2 cellular contexts compared by ENCODE assay signal in the genomic region with DNA sequence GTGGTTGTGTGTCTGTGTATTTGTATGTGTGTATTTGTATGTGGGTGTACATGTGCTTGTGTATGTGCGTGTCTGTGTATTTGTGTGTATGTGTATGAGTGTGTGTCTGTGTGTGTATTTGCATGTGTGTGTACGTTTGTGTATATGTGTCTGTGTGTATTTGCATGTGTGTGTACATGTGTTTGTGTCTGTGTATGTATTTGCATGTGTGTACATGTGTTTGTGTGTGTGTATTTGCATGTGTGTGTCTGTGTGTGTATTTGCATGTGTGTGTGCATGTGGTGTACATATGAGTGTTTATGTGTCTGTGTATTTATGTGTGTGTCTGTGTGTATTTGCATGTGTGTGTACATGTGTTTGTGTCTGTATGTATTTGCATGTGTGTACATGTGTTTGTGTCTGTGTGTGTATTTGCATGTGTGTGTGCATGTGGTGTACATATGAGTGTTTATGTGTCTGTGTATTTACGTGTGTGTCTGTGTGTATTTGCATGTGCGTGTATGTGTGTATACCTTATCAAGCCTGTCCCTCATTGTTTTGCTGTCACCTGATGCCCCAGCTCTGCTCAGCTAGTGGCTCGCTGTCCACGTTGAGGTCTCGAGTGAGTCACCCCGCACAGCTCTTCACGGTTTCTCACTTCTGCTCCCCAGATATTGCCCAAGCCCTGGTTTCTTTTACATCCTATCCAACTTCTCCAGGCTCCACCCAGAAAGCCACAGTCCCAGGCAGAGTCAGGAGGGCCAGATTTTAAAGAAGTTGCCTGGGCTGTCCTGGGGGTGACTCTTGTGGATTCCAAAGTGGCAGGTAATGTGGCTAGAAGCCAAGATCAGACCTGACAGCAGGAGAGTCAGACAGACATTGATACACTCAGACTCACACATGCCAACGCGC.
TF ChIP-seq lines count a peak whose summit lies in the region.

No MANE protein-coding gene starts in this region.

TF ChIP-seq in IMR-90, 13 proteins besides CTCF, POLR2A, EP300 and RAD21:
- TF ChIP-seq MAFK (IDR thresholded peaks at IDR 0.05; ENCODE audit: low read depth, low read length) (no peak), CEBPB (IDR thresholded peaks at IDR 0.05; ENCODE audit: low read depth, low read length) (peak; percentile 82), RFX5 (IDR thresholded peaks at IDR 0.05; ENCODE audit: low read depth, low read length) (no peak), SMC3 (IDR thresholded peaks at IDR 0.05; ENCODE audit: low read depth, low read length) (no peak), CHD1 (IDR thresholded peaks at IDR 0.05; ENCODE audit: low read depth, low read length) (no peak), MAZ (IDR thresholded peaks at IDR 0.05; ENCODE audit: borderline replicate concordance, low read depth, low read length) (no peak), FOS (IDR thresholded peaks at IDR 0.05; ENCODE audit: low read depth, low read length) (peak; percentile 22; the same call in 1 of the 2 replicates), NFE2L2 (IDR thresholded peaks at IDR 0.05; ENCODE audit: low read depth, low read length) (no peak)
- TF ChIP-seq, protein P1, sequence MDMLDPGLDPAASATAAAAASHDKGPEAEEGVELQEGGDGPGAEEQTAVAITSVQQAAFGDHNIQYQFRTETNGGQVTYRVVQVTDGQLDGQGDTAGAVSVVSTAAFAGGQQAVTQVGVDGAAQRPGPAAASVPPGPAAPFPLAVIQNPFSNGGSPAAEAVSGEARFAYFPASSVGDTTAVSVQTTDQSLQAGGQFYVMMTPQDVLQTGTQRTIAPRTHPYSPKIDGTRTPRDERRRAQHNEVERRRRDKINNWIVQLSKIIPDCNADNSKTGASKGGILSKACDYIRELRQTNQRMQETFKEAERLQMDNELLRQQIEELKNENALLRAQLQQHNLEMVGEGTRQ (IDR thresholded peaks at IDR 0.05; ENCODE audit: low read depth, low read length) = peak; percentile 43; the same call in 1 of the 2 replicates

TF ChIP-seq in HepG2, 621 proteins besides CTCF, POLR2A, EP300 and RAD21 (continues in another document):
- TF ChIP-seq GABPA (IDR thresholded peaks at IDR 0.05; ENCODE audit: low read depth, low read length) (no peak), GABPA (CRISPR knock-in tag; IDR thresholded peaks at IDR 0.05; ENCODE audit: low read depth) (no peak), BORCS8-MEF2B (CRISPR knock-in tag; IDR thresholded peaks at IDR 0.05) (no peak), ZNF331 (CRISPR knock-in tag; IDR thresholded peaks at IDR 0.05) (no peak), LCORL (IDR thresholded peaks at IDR 0.05) (0 out of 2 replicates have a peak, but pooled peaks have one; percentile 5), LCORL (CRISPR knock-in tag; IDR thresholded peaks at IDR 0.05) (no peak), ZNF891 (CRISPR knock-in tag; IDR thresholded peaks at IDR 0.05) (no peak), ONECUT2 (CRISPR knock-in tag; IDR thresholded peaks at IDR 0.05) (no peak), ZNF180 (CRISPR knock-in tag; IDR thresholded peaks at IDR 0.05; ENCODE audit: borderline replicate concordance, low read depth) (no peak), SP1 (IDR thresholded peaks at IDR 0.05) (peak; percentile 7; the same call in 1 of the 2 replicates), SP1 (CRISPR knock-in tag; IDR thresholded peaks at IDR 0.05) (no peak), ZNF292 (CRISPR knock-in tag; IDR thresholded peaks at IDR 0.05; ENCODE audit: borderline replicate concordance, low read depth) (no peak), TRIM24 (CRISPR knock-in tag; IDR thresholded peaks at IDR 0.05) (no peak), YY1 (IDR thresholded peaks at IDR 0.05; ENCODE audit: insufficient read depth, insufficient replicate concordance, low read depth, low read length) (no peak), MBNL3 (CRISPR knock-in tag; conservative IDR thresholded peaks at IDR 0.05) (no peak), CREB1 (IDR thresholded peaks at IDR 0.05) (0 out of 2 replicates have a peak, but pooled peaks have one; percentile 8), CREB1 (CRISPR knock-in tag; IDR thresholded peaks at IDR 0.05) (no peak), ATF7 (IDR thresholded peaks at IDR 0.05) (peak; percentile 14; the same call in 1 of the 2 replicates), ATF7 (CRISPR knock-in tag; IDR thresholded peaks at IDR 0.05) (no peak), NR1H2 (CRISPR knock-in tag; IDR thresholded peaks at IDR 0.05; ENCODE audit: borderline replicate concordance, low read depth) (no peak), FOXP1 (IDR thresholded peaks at IDR 0.05) (no peak), FOXP1 (CRISPR knock-in tag; IDR thresholded peaks at IDR 0.05) (no peak), SKI (IDR thresholded peaks at IDR 0.05; ENCODE audit: partially characterized antibody) (no peak), HES4 (CRISPR knock-in tag; IDR thresholded peaks at IDR 0.05; ENCODE audit: borderline replicate concordance) (no peak), KLF16 (CRISPR knock-in tag; IDR thresholded peaks at IDR 0.05) (no peak)
- TF ChIP-seq, protein P2, sequence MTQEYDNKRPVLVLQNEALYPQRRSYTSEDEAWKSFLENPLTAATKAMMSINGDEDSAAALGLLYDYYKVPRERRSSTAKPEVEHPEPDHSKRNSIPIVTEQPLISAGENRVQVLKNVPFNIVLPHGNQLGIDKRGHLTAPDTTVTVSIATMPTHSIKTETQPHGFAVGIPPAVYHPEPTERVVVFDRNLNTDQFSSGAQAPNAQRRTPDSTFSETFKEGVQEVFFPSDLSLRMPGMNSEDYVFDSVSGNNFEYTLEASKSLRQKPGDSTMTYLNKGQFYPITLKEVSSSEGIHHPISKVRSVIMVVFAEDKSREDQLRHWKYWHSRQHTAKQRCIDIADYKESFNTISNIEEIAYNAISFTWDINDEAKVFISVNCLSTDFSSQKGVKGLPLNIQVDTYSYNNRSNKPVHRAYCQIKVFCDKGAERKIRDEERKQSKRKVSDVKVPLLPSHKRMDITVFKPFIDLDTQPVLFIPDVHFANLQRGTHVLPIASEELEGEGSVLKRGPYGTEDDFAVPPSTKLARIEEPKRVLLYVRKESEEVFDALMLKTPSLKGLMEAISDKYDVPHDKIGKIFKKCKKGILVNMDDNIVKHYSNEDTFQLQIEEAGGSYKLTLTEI (CRISPR knock-in tag; conservative IDR thresholded peaks at IDR 0.05) = no peak
- TF ChIP-seq, protein P3, sequence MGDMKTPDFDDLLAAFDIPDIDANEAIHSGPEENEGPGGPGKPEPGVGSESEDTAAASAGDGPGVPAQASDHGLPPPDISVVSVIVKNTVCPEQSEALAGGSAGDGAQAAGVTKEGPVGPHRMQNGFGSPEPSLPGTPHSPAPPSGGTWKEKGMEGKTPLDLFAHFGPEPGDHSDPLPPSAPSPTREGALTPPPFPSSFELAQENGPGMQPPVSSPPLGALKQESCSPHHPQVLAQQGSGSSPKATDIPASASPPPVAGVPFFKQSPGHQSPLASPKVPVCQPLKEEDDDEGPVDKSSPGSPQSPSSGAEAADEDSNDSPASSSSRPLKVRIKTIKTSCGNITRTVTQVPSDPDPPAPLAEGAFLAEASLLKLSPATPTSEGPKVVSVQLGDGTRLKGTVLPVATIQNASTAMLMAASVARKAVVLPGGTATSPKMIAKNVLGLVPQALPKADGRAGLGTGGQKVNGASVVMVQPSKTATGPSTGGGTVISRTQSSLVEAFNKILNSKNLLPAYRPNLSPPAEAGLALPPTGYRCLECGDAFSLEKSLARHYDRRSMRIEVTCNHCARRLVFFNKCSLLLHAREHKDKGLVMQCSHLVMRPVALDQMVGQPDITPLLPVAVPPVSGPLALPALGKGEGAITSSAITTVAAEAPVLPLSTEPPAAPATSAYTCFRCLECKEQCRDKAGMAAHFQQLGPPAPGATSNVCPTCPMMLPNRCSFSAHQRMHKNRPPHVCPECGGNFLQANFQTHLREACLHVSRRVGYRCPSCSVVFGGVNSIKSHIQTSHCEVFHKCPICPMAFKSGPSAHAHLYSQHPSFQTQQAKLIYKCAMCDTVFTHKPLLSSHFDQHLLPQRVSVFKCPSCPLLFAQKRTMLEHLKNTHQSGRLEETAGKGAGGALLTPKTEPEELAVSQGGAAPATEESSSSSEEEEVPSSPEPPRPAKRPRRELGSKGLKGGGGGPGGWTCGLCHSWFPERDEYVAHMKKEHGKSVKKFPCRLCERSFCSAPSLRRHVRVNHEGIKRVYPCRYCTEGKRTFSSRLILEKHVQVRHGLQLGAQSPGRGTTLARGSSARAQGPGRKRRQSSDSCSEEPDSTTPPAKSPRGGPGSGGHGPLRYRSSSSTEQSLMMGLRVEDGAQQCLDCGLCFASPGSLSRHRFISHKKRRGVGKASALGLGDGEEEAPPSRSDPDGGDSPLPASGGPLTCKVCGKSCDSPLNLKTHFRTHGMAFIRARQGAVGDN (CRISPR knock-in tag; IDR thresholded peaks at IDR 0.05) = no peak
- TF ChIP-seq, protein P4, sequence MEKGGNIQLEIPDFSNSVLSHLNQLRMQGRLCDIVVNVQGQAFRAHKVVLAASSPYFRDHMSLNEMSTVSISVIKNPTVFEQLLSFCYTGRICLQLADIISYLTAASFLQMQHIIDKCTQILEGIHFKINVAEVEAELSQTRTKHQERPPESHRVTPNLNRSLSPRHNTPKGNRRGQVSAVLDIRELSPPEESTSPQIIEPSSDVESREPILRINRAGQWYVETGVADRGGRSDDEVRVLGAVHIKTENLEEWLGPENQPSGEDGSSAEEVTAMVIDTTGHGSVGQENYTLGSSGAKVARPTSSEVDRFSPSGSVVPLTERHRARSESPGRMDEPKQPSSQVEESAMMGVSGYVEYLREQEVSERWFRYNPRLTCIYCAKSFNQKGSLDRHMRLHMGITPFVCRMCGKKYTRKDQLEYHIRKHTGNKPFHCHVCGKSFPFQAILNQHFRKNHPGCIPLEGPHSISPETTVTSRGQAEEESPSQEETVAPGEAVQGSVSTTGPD (CRISPR knock-in tag; IDR thresholded peaks at IDR 0.05) = no peak
- TF ChIP-seq, protein P5, sequence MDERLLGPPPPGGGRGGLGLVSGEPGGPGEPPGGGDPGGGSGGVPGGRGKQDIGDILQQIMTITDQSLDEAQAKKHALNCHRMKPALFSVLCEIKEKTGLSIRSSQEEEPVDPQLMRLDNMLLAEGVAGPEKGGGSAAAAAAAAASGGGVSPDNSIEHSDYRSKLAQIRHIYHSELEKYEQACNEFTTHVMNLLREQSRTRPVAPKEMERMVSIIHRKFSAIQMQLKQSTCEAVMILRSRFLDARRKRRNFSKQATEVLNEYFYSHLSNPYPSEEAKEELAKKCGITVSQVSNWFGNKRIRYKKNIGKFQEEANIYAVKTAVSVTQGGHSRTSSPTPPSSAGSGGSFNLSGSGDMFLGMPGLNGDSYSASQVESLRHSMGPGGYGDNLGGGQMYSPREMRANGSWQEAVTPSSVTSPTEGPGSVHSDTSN (CRISPR knock-in tag; IDR thresholded peaks at IDR 0.05) = no peak
- TF ChIP-seq, protein P6, sequence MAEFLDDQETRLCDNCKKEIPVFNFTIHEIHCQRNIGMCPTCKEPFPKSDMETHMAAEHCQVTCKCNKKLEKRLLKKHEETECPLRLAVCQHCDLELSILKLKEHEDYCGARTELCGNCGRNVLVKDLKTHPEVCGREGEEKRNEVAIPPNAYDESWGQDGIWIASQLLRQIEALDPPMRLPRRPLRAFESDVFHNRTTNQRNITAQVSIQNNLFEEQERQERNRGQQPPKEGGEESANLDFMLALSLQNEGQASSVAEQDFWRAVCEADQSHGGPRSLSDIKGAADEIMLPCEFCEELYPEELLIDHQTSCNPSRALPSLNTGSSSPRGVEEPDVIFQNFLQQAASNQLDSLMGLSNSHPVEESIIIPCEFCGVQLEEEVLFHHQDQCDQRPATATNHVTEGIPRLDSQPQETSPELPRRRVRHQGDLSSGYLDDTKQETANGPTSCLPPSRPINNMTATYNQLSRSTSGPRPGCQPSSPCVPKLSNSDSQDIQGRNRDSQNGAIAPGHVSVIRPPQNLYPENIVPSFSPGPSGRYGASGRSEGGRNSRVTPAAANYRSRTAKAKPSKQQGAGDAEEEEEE (CRISPR knock-in tag; IDR thresholded peaks at IDR 0.05; ENCODE audit: borderline replicate concordance) = no peak
- TF ChIP-seq, protein P7, sequence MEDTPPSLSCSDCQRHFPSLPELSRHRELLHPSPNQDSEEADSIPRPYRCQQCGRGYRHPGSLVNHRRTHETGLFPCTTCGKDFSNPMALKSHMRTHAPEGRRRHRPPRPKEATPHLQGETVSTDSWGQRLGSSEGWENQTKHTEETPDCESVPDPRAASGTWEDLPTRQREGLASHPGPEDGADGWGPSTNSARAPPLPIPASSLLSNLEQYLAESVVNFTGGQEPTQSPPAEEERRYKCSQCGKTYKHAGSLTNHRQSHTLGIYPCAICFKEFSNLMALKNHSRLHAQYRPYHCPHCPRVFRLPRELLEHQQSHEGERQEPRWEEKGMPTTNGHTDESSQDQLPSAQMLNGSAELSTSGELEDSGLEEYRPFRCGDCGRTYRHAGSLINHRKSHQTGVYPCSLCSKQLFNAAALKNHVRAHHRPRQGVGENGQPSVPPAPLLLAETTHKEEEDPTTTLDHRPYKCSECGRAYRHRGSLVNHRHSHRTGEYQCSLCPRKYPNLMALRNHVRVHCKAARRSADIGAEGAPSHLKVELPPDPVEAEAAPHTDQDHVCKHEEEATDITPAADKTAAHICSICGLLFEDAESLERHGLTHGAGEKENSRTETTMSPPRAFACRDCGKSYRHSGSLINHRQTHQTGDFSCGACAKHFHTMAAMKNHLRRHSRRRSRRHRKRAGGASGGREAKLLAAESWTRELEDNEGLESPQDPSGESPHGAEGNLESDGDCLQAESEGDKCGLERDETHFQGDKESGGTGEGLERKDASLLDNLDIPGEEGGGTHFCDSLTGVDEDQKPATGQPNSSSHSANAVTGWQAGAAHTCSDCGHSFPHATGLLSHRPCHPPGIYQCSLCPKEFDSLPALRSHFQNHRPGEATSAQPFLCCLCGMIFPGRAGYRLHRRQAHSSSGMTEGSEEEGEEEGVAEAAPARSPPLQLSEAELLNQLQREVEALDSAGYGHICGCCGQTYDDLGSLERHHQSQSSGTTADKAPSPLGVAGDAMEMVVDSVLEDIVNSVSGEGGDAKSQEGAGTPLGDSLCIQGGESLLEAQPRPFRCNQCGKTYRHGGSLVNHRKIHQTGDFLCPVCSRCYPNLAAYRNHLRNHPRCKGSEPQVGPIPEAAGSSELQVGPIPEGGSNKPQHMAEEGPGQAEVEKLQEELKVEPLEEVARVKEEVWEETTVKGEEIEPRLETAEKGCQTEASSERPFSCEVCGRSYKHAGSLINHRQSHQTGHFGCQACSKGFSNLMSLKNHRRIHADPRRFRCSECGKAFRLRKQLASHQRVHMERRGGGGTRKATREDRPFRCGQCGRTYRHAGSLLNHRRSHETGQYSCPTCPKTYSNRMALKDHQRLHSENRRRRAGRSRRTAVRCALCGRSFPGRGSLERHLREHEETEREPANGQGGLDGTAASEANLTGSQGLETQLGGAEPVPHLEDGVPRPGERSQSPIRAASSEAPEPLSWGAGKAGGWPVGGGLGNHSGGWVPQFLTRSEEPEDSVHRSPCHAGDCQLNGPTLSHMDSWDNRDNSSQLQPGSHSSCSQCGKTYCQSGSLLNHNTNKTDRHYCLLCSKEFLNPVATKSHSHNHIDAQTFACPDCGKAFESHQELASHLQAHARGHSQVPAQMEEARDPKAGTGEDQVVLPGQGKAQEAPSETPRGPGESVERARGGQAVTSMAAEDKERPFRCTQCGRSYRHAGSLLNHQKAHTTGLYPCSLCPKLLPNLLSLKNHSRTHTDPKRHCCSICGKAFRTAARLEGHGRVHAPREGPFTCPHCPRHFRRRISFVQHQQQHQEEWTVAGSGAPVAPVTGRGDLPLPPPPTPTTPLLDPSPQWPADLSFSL (CRISPR knock-in tag; IDR thresholded peaks at IDR 0.05) = peak; percentile 56; the same call in 1 of the 2 replicates
- TF ChIP-seq, protein P8, sequence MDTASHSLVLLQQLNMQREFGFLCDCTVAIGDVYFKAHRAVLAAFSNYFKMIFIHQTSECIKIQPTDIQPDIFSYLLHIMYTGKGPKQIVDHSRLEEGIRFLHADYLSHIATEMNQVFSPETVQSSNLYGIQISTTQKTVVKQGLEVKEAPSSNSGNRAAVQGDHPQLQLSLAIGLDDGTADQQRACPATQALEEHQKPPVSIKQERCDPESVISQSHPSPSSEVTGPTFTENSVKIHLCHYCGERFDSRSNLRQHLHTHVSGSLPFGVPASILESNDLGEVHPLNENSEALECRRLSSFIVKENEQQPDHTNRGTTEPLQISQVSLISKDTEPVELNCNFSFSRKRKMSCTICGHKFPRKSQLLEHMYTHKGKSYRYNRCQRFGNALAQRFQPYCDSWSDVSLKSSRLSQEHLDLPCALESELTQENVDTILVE (CRISPR knock-in tag; IDR thresholded peaks at IDR 0.05) = no peak
